1 cellular context compared by ENCODE assay signal in genomic region chr18:24734058-24734457, GRCh38.
A peak's percentile ranks its signal among the peaks of the same experiment; 100 is the strongest.
TF ChIP-seq lines count a peak whose summit lies in the region.

No MANE protein-coding gene starts in this region.

TF ChIP-seq in HepG2, 621 proteins besides CTCF, POLR2A, EP300 and RAD21:
- peak; percentile 63 for TF ChIP-seq STAG1 (CRISPR knock-in tag; IDR thresholded peaks at IDR 0.05)
- TF ChIP-seq ETV6 (CRISPR knock-in tag; conservative IDR thresholded peaks at IDR 0.05), result no peak
